ENCODE assay signal across 8 cellular contexts in the genomic region with DNA sequence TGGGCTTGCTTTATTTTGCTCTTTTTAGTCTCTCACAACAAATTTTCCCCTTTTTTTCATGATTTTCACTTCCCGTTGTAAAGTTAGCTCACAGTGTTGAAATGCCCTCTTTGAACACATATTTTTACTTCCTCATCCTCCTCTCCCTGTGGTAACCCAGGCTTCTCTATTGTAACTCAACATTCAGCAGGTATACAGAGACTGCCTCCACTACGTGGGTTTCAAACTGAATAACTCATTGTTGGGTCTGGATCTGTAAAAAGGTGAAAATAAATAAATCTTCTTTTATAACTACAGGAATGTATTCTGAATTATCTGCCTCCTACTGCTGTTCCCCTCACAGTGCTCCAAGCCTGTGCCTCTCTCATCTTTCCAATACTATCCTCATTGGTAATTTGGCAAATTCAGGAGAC.
DNase-seq lines count a peak whose midpoint lies in the region; ATAC-seq and TF ChIP-seq lines count a peak whose summit lies in the region.

No MANE protein-coding gene starts in this region.

- DNase-seq in AG09309 (ENCODE audit: low read depth) (no peak), SIG-M5 treated with dmso at 0.1 percent for 504 hours (lab: John Stamatoyannopoulos, UW; ENCODE audit: unreplicated experiment) (peak; percentile 95), glomerular visceral epithelial cell (ENCODE audit: extremely low spot score) (peak; percentile 51), NCI-H748 (lab: John Stamatoyannopoulos, UW; ENCODE audit: unreplicated experiment) (no peak), activated gamma-delta T cell treated with Interleukin-2 at 50 U/mL for 16 hours (no peak), foreskin melanocyte (no peak)

- TF ChIP-seq CTCF in AG09309 (IDR thresholded peaks at IDR 0.05; ENCODE audit: control insufficient read depth, insufficient read depth, low read depth, low read length, missing control alignments), result no peak

- ATAC-seq in GM21529 (IDR thresholded peaks at IDR 0.05; ENCODE audit: unreplicated experiment) (peak; percentile 60), GM18502 (IDR thresholded peaks at IDR 0.05; ENCODE audit: poor library complexity, unreplicated experiment) (no peak)

- peak overlapping the region; percentile 85 for H3K4me3 ChIP-seq in AG09309 (ENCODE audit: control insufficient read depth, low read depth, low read length)

Comparison
In these comparisons a context has a peak if more than half of its experiments do, and no peak if none do; other contexts are left out.
1. DNase-seq: peak in SIG-M5 treated with dmso at 0.1 percent for 504 hours (single experiment) and glomerular visceral epithelial cell (single experiment); none in AG09309 (single experiment), NCI-H748 (single experiment), activated gamma-delta T cell treated with Interleukin-2 at 50 U/mL for 16 hours (single experiment) and foreskin melanocyte (single experiment).